ENCODE assay signal across 19 cellular contexts in the genomic region with DNA sequence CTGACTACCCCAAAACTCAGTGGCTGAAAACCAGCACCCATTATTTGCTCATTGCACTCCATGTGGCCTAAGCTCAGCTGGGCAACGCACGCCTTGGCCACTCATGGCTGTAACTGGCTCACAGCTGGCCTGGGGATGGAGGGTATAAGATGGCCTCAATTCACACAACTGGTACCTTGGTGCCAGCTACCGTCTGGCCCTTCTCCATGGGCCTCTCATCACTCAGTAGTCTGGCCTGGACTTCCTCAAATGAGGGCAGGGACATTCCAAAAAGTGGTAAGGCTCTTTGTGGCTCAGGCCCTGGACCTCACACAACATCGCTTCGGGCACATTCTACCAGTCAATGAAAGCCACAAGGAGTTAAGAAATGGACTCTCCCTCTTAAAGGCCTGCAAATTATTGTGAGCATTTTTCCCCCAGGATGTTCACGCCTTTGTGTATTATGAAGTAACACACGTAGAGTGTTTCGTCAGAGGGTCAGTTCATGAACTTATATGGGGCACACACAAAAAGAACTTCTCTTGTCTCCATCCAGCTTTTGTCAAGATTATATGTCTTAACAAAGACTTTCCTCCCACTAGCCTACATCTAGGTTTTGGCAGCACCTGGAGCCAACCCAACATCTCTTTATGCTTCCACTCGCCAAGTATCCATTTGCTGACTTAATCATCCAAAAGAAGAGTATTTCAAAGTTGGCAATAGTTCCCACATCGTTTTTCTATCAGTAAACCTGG.
"Had no signal": no experiment of that assay in that cellular context is flagged by ENCODE, and none has a peak within 500 bp of the region (broad histone marks: within the 10 kb centered on the region; RNA-seq: fewer than 3 reads in every experiment).

No MANE protein-coding gene starts in this region.

- H3K36me3 ChIP-seq: ascending aorta, breast epithelium, colonic mucosa, tibial artery had no signal

- DNase-seq: activated gamma-delta T cell treated with Interleukin-2 at 50 U/mL for 16 hours; activated T-cell treated with anti-CD3 and anti-CD28 coated beads, Interleukin-2, amount 50 U/mL, for 1 hour; colonic mucosa; foreskin keratinocyte; hippocampal formation; kidney glomerular epithelial cell; mesenchymal stem cell; mucosa of descending colon; nucleus accumbens; small intestine; stimulated activated CD4-positive, alpha-beta T cell treated with anti-CD3 and anti-CD28 coated beads, Interleukin-2, amount 100 ng/mL, for 24 hours; stimulated activated naive CD8-positive, alpha-beta T cell treated with anti-CD3 and anti-CD28 coated beads, Interleukin-15, amount 100 ng/mL, for 72 hours; tibial artery had no signal

- H3K9me3 ChIP-seq: ascending aorta, breast epithelium, colonic mucosa, mucosa of descending colon had no signal

- H3K27ac ChIP-seq: ascending aorta, breast epithelium, colonic mucosa, foreskin keratinocyte, parathyroid adenoma, tibial artery had no signal

- H3K4me1 ChIP-seq: ascending aorta, colonic mucosa had no signal

- ATAC-seq: foreskin keratinocyte; mucosa of descending colon; sciatic nerve; stimulated activated effector memory CD8-positive, alpha-beta T cell treated with anti-CD3 and anti-CD28 coated beads, Interleukin-12 subunit alpha, Interleukin-12 subunit beta, amount 100 ng/mL, for 72 hours; stimulated activated naive CD8-positive, alpha-beta T cell treated with anti-CD3 and anti-CD28 coated beads, Interleukin-15, amount 100 ng/mL, for 72 hours; WTC11 had no signal

- H3K4me3 ChIP-seq: ascending aorta, breast epithelium, colonic mucosa, mucosa of descending colon, tibial artery had no signal

- H3K27me3 ChIP-seq: ascending aorta, breast epithelium, colonic mucosa, foreskin keratinocyte had no signal
